ENCODE assay signal across 9 cellular contexts in genomic region chr15:85482896-85483295, GRCh38.
DNase-seq lines count a peak whose midpoint lies in the region; ATAC-seq and TF ChIP-seq lines count a peak whose summit lies in the region.
"Had no signal": no experiment of that assay in that cellular context is flagged by ENCODE, and none has a peak within 500 bp of the region (broad histone marks: within the 10 kb centered on the region; RNA-seq: fewer than 3 reads in every experiment).

No MANE protein-coding gene starts in this region.

- no peaks in the 10 kb centered on the region for H3K36me3 ChIP-seq in ACC112 (ENCODE audit: insufficient read depth, low read length)
- no peaks in the 10 kb centered on the region for H3K36me3 ChIP-seq in HEK293 (ENCODE audit: control insufficient read depth in 2 of 2, insufficient read depth in 1 of 2, low read length in 2 of 2)
- no peaks in the 10 kb centered on the region for H3K36me3 ChIP-seq in adipocyte (ENCODE audit: control insufficient read depth, insufficient read depth, low read length, severe bottlenecking)
- H3K36me3 ChIP-seq: neutrophil had no signal

- H3K4me3 ChIP-seq in ACC112 (ENCODE audit: low read depth, low read length), result no peak overlapping the region
- H3K4me3 ChIP-seq in HEK293 (ENCODE audit: low read depth, low read length), result no peak overlapping the region
- peak overlapping the region; percentile 34 for H3K4me3 ChIP-seq in adipocyte (ENCODE audit: low read length)

- H3K27me3 ChIP-seq in ACC112 (ENCODE audit: insufficient read depth, low read length), result no peaks in the 10 kb centered on the region
- H3K27me3 ChIP-seq in adipocyte (replicated peaks; ENCODE audit: control insufficient read depth, insufficient read depth, low read length), result no peaks in the 10 kb centered on the region
- H3K27me3 ChIP-seq: neutrophil had no signal

- no peak for TF ChIP-seq CTCF in HEK293 (tag by site-specific recombination; IDR thresholded peaks at IDR 0.05)

- peak; percentile 47 for ATAC-seq in left colon
- no peak for ATAC-seq in GM18909 (IDR thresholded peaks at IDR 0.05; ENCODE audit: poor library complexity, unreplicated experiment)

- CTCF ChIA-PET in HEK293 (lab: Yijun Ruan, JAX), result interaction anchor here (0.7 kb wide), 1 partner anchor 19 kb away, joined by 3 read pairs; no protein-coding TSS in a partner anchor

- H2AFZ ChIP-seq in ACC112 (ENCODE audit: low read length, unreplicated experiment), result no peak overlapping the region

- H3K9ac ChIP-seq in adipocyte (ENCODE audit: low read length), result peak overlapping the region; percentile 36

- POLR2A ChIA-PET in HEK293 (lab: Yijun Ruan, JAX), result no interaction called here

- H3K4me1 ChIP-seq in ACC112 (ENCODE audit: control insufficient read depth, insufficient read depth, low read length, unreplicated experiment), result peaks cover 17% of the 10 kb centered on the region
- peaks cover 14% of the 10 kb centered on the region for H3K4me1 ChIP-seq in HEK293 (ENCODE audit: control insufficient read depth, insufficient read depth, low read length)
- peaks cover 40% of the 10 kb centered on the region for H3K4me1 ChIP-seq in adipocyte (ENCODE audit: control insufficient read depth, insufficient read depth, low read length)

- DNase-seq in adipocyte (ENCODE audit: low read depth), result peak; percentile 76
- DNase-seq in left colon, result no peak
- DNase-seq in GM19238 (ENCODE audit: insufficient read length, low spot score), result no peak
- DNase-seq in globus pallidus (ENCODE audit: low spot score), result no peak
- DNase-seq in pons (ENCODE audit: low spot score), result no peak

- intact Hi-C loops in left colon (cut with DNase I, micrococcal nuclease), result loop anchor here in 1 of 2 donors (10.0 kb wide), 1 partner anchor 242 kb away; no protein-coding TSS in a partner anchor

- H3K27ac ChIP-seq in ACC112 (ENCODE audit: low read depth, low read length) (peak overlapping the region; percentile 40; the same call in 1 of the 2 replicates), HEK293 (ENCODE audit: extremely low read depth, low read depth, low read length) (no peak overlapping the region)
- H3K27ac ChIP-seq: neutrophil had no signal

- H3K9me3 ChIP-seq in HEK293 (ENCODE audit: control insufficient read depth, insufficient read depth, low read depth, low read length) (no peaks in the 10 kb centered on the region), adipocyte (ENCODE audit: control insufficient read depth, low read length) (no peaks in the 10 kb centered on the region)
- H3K9me3 ChIP-seq: neutrophil had no signal

- peaks cover 52% of the 10 kb centered on the region for H3K79me2 ChIP-seq in ACC112 (ENCODE audit: control insufficient read depth, insufficient read depth, low read length, unreplicated experiment)

TF ChIP-seq in HEK293, 187 proteins besides CTCF, POLR2A, EP300 and RAD21:
- TF ChIP-seq RBAK (tag by site-specific recombination; IDR thresholded peaks at IDR 0.05) (no peak), ZBTB20 (tag by site-specific recombination; IDR thresholded peaks at IDR 0.05) (no peak), ZNF629 (tag by site-specific recombination; IDR thresholded peaks at IDR 0.05) (peak; percentile 40; the same call in 1 of the 2 replicates), ZNF416 (tag by site-specific recombination; IDR thresholded peaks at IDR 0.05) (no peak)
TF ChIP-seq in HEK293: peak in this region for 1.
